8 cellular contexts compared by ENCODE assay signal in the genomic region with DNA sequence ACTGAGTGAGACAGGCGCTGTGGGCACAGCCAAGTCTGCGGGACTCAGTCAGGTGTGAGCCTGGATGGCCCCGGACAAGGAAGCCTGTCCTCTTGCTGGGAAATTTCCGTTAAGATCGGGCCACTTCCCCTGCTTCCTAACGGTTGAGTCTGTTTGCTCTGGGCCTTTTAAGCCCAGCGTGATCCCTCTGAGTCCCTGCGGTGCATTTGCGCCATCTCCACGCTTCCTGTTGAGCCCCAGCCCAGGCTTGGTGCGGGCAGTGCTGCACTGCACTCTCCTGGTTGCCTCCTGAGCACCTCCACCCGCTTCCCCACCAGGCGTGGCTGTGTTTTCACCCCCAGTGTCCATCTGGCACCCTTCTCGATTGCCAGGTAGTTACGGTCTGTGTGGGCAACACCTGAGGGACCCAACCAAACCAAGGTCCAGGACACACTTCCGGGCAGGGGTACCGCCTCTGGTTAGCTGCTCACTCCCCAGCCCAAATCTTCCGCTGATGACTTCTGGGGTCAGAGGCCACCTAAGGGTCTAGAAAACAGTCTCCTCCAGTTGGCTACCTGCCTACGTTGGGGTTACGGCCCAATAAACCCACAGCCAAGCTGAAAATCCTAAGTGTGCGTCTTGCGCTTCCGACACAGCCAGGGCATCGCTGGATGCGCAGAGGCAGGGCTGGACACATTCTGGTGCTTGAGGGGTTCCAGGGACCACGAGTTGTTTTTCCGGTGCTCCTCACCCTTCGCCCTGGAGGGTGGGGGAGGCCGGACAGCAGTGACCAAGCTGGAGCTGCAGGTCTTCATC. TPM values are rescaled to one million over a fixed set of nuclear protein-coding genes. Genes with fewer than 3 reads are reported as not detected.
DNase-seq lines count a peak whose midpoint lies in the region; TF ChIP-seq lines count a peak whose summit lies in the region.

No MANE protein-coding gene starts in this region.

- H3K79me2 ChIP-seq in PC-9 (ENCODE audit: low read depth) (peaks cover 27% of the 10 kb centered on the region), neural progenitor cell (ENCODE audit: low read depth) (peaks cover 12% of the 10 kb centered on the region)

- no TSS peak for BruUV-seq in PC-9 (replicated peaks; lab: Mats Ljungman, UMichigan)

- no peaks in the 10 kb centered on the region for H3K9me3 Mint-ChIP-seq in activated T-cell treated with anti-CD3 and anti-CD28 coated beads, Interleukin-2, amount 50 U/mL, for 24 hours
- no peaks in the 10 kb centered on the region for H3K9me3 Mint-ChIP-seq in neural progenitor cell

- H3K4me3 Mint-ChIP-seq in activated T-cell treated with anti-CD3 and anti-CD28 coated beads, Interleukin-2, amount 50 U/mL, for 24 hours, result peak overlapping the region; percentile 70
- H3K4me3 Mint-ChIP-seq in neural progenitor cell, result peak overlapping the region; percentile 79

- H3K4me2 ChIP-seq in PC-9 (peak overlapping the region; percentile 77), neural progenitor cell (peak overlapping the region; percentile 100)

- H3K4me3 ChIP-seq in PC-9 (peak overlapping the region; percentile 46; the same call in 1 of the 2 replicates), neural progenitor cell (peak overlapping the region; percentile 94)

- CTCF ChIA-PET in PC-9 (lab: Charles Lee), result no interaction called here

- peaks cover 49% of the 10 kb centered on the region for H3K36me3 Mint-ChIP-seq in activated T-cell treated with anti-CD3 and anti-CD28 coated beads, Interleukin-2, amount 50 U/mL, for 24 hours (ENCODE audit: low read depth)
- H3K36me3 Mint-ChIP-seq in neural progenitor cell, result peaks cover 9% of the 10 kb centered on the region

- POLR2A ChIA-PET in PC-9 (lab: Charles Lee; ENCODE audit: unreplicated experiment), result interaction anchor here (0.5 kb wide), 1 partner anchor 85 kb away, joined by 8 read pairs; no protein-coding TSS in a partner anchor

- TF ChIP-seq CTCF in PC-9 (conservative IDR thresholded peaks at IDR 0.05) (no peak), neural progenitor cell (IDR thresholded peaks at IDR 0.05) (no peak)

- no peaks in the 10 kb centered on the region for H3K36me3 ChIP-seq in PC-9 (ENCODE audit: low read depth)
- H3K36me3 ChIP-seq in neural progenitor cell, result no peaks in the 10 kb centered on the region

- DNase-seq in activated T-cell treated with anti-CD3 and anti-CD28 coated beads, Interleukin-2, amount 50 U/mL, for 24 hours, result peak; percentile 65
- DNase-seq in activated T-cell treated with anti-CD3 and anti-CD28 coated beads for 4 hours (no peak), PC-9 (no peak), dermis blood vessel endothelial cell (peak; percentile 28), neural progenitor cell (ENCODE audit: low spot score) (peak; percentile 49), HK-2 (ENCODE audit: unreplicated experiment) (no peak), NCI-H345 (lab: John Stamatoyannopoulos, UW) (no peak), NCI-H187 treated with DMSO at 0.1 percent for 48 hours (lab: John Stamatoyannopoulos, UW) (no peak)

- H3K9me3 ChIP-seq in PC-9 (ENCODE audit: insufficient read depth, low read depth) (no peaks in the 10 kb centered on the region), neural progenitor cell (ENCODE audit: low read depth) (no peaks in the 10 kb centered on the region)

- peak overlapping the region; percentile 82 for H3K27ac Mint-ChIP-seq in activated T-cell treated with anti-CD3 and anti-CD28 coated beads, Interleukin-2, amount 50 U/mL, for 24 hours
- no peak overlapping the region for H3K27ac Mint-ChIP-seq in neural progenitor cell

- H3K4me1 ChIP-seq in PC-9 (replicated peaks; ENCODE audit: insufficient read depth), result peaks cover 24% of the 10 kb centered on the region
- peaks cover 33% of the 10 kb centered on the region for H3K4me1 ChIP-seq in neural progenitor cell

- no peaks in the 10 kb centered on the region for H3K9me2 ChIP-seq in PC-9 (ENCODE audit: insufficient read depth)

- no peak overlapping the region for H3K9ac ChIP-seq in neural progenitor cell

- H4K20me1 ChIP-seq in PC-9 (ENCODE audit: insufficient read depth), result 0 out of 2 replicates have a peak, but pooled peaks cover 3% of the 10 kb centered on the region
- peaks cover 23% of the 10 kb centered on the region for H4K20me1 ChIP-seq in neural progenitor cell (ENCODE audit: low read depth)

- H3F3A ChIP-seq in PC-9 (ENCODE audit: insufficient read depth, low read depth) (peaks cover 26% of the 10 kb centered on the region; the same call in 1 of the 2 replicates), neural progenitor cell (ENCODE audit: low read depth) (peaks cover 39% of the 10 kb centered on the region)

- H3K4me1 Mint-ChIP-seq in activated T-cell treated with anti-CD3 and anti-CD28 coated beads, Interleukin-2, amount 50 U/mL, for 24 hours (ENCODE audit: low read depth), result peaks cover 37% of the 10 kb centered on the region
- H3K4me1 Mint-ChIP-seq in neural progenitor cell, result peaks cover 24% of the 10 kb centered on the region

- intact Hi-C loops in PC-9 (cut with micrococcal nuclease; ENCODE audit: unreplicated experiment), result loop anchor here (5.0 kb wide), 1 partner anchor 73 kb away; the partner anchor contains the start of genes NPLOC4 and TSPAN10

- H2AFZ ChIP-seq in PC-9 (no peak overlapping the region), neural progenitor cell (replicated peaks) (no peak overlapping the region)

- H3K27me3 Mint-ChIP-seq in activated T-cell treated with anti-CD3 and anti-CD28 coated beads, Interleukin-2, amount 50 U/mL, for 24 hours, result no peaks in the 10 kb centered on the region
- H3K27me3 Mint-ChIP-seq in neural progenitor cell (ENCODE audit: insufficient read depth, low read depth), result peaks cover 3% of the 10 kb centered on the region

- H3K27me3 ChIP-seq in PC-9 (ENCODE audit: insufficient read depth, low read depth), result no peaks in the 10 kb centered on the region
- H3K27me3 ChIP-seq in neural progenitor cell, result peaks cover 21% of the 10 kb centered on the region

- peak overlapping the region; percentile 50 for H3K27ac ChIP-seq in PC-9
- no peak overlapping the region for H3K27ac ChIP-seq in neural progenitor cell

RNA-seq across cellular contexts. Expression of gene SLC25A10, which starts 1.4 kb away (rescaled TPM):
- 83.6 and 86.5 TPM in 2 replicates for total RNA-seq in PC-9 (2021)
- 11.4 and 28.4 TPM in 2 replicates for total RNA-seq in dermis blood vessel endothelial cell
- 9.1 and 29.3 TPM in 2 replicates for total RNA-seq in neural progenitor cell (ENCODE audit: low replicate concordance)

RNA-seq across cellular contexts. Expression of gene MRPL12, which starts 7.5 kb away (rescaled TPM):
- 98.6 and 142 TPM in 2 replicates for total RNA-seq in PC-9 (2021)
- total RNA-seq in dermis blood vessel endothelial cell, result 8.2 and 10.9 TPM in 2 replicates
- total RNA-seq in neural progenitor cell (ENCODE audit: low replicate concordance), result 13.2 and 30.9 TPM in 2 replicates

RNA-seq across cellular contexts. Expression of gene HGS, which starts 26.9 kb away (rescaled TPM):
- total RNA-seq in PC-9 (2021) (149 and 166 TPM in 2 replicates), dermis blood vessel endothelial cell (59.7 and 98.5 TPM in 2 replicates), neural progenitor cell (ENCODE audit: low replicate concordance) (46.2 and 79.3 TPM in 2 replicates)

RNA-seq across cellular contexts. Expression of gene ARL16, which starts 27.1 kb away (rescaled TPM):
- total RNA-seq in PC-9 (2021), result 41.7 and 48.3 TPM in 2 replicates
- 21.0 and 25.2 TPM in 2 replicates for total RNA-seq in dermis blood vessel endothelial cell
- total RNA-seq in neural progenitor cell (ENCODE audit: low replicate concordance), result 31.2 and 40.3 TPM in 2 replicates

RNA-seq across cellular contexts. Expression of gene CCDC137, which starts 44.2 kb away (rescaled TPM):
- total RNA-seq in PC-9 (2021) (29.3 and 30.0 TPM in 2 replicates), dermis blood vessel endothelial cell (11.1 and 14.1 TPM in 2 replicates), neural progenitor cell (ENCODE audit: low replicate concordance) (22.4 and 27.8 TPM in 2 replicates)

Comparison
In these comparisons a context has a peak if more than half of its experiments do, and no peak if none do; other contexts are left out.
1. DNase-seq: peak in activated T-cell treated with anti-CD3 and anti-CD28 coated beads, Interleukin-2, amount 50 U/mL, for 24 hours (single experiment), dermis blood vessel endothelial cell (single experiment) and neural progenitor cell (single experiment); none in activated T-cell treated with anti-CD3 and anti-CD28 coated beads for 4 hours (single experiment), PC-9 (0 of 2), HK-2 (single experiment), NCI-H345 (single experiment) and NCI-H187 treated with DMSO at 0.1 percent for 48 hours (single experiment).